Comparison of ENCODE assay signal across 23 cellular contexts in the genomic region with DNA sequence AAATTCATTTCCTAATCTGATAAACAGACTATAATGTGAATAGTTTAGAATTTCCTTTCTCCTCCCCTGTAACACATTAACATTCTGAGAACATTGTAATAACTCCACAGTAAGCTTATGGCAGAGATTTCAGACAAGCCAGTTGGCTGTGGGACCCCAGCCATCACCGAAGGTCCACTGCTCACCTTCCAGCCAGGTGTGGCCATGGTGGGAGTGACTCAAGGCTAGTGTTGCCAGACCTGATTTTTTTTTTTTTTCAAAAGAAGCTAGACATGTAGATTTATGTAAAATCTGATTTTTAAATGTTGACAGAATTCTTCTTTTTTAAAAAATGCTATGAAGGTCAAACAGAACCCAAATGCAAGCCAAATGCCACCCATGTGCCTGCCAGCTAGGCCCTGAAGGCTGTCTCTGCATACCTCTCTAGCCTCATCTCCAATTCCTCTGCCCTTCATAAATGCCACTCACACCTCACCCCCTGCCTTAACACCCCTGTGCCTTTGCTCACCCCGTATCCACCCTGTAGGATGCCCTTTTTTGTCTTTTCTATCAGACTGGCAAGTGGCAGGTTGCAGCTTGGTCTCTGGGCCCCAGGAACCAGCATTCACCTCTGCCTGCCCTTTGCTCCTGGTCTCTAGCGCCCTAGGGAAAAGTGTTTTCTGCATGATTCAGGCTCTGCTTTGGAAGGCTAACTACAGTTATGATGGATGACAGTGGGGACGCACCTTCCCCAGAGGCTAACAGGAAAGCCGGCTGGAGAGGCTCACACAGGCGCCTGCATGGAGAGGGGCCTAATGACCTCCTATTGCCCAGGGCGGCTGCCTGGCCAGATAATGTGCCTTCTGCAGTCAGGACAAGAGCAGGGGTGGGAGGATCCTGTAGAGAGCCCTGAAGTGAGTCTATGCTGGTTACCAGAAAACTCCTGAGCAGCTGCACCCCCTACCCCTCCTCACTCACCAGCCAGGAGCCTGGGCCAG. TPM values are rescaled to one million over a fixed set of nuclear protein-coding genes. Genes with fewer than 3 reads are reported as not detected.
DNase-seq lines count a peak whose midpoint lies in the region; ATAC-seq, FAIRE-seq and TF ChIP-seq lines count a peak whose summit lies in the region.
"Had no signal": no experiment of that assay in that cellular context is flagged by ENCODE, and none has a peak within 500 bp of the region (broad histone marks: within the 10 kb centered on the region; RNA-seq: fewer than 3 reads in every experiment).

No MANE protein-coding gene starts in this region.

- H3K9ac ChIP-seq in BLaER1, result no peak overlapping the region

- no peaks in the 10 kb centered on the region for H4K20me1 ChIP-seq in BLaER1

- no peak for TF ChIP-seq CTCF in epithelial cell of esophagus (IDR thresholded peaks at IDR 0.05; ENCODE audit: insufficient read depth, low read depth, low read length, missing control alignments)
- no peak for TF ChIP-seq CTCF in pancreas (IDR thresholded peaks at IDR 0.05)

- H3K4me1 ChIP-seq in BLaER1, result peaks cover 20% of the 10 kb centered on the region
- H3K4me1 ChIP-seq in pancreas, result peaks cover 10 to 26% (median 14%) of the 10 kb centered on the region in 3 donors
- H3K4me1 ChIP-seq: left ventricle myocardium inferior, vagina had no signal

- H3K36me3 ChIP-seq in BLaER1 (no peaks in the 10 kb centered on the region), pancreas (no peaks in the 10 kb centered on the region)
- H3K36me3 ChIP-seq: left ventricle myocardium inferior, suprapubic skin, vagina had no signal

- H3K27me3 ChIP-seq in BLaER1 (no peaks in the 10 kb centered on the region), pancreas (no peaks in the 10 kb centered on the region)
- H3K27me3 ChIP-seq: suprapubic skin, vagina had no signal

- ATAC-seq in pancreas, result peak in 3 of 4 donors; percentile 33 to 53 (median 41)

- H3K4me3 ChIP-seq in BLaER1, result no peak overlapping the region
- no peak overlapping the region for H3K4me3 ChIP-seq in epithelial cell of esophagus (ENCODE audit: low read length)
- H3K4me3 ChIP-seq in pancreas, result no peak overlapping the region
- H3K4me3 ChIP-seq: left ventricle myocardium inferior, suprapubic skin, vagina had no signal

- FAIRE-seq in pancreas (lab: Jason Lieb, UNC), result no peak

- peak overlapping the region; percentile 60 for H3K4me2 ChIP-seq in BLaER1

- no peaks in the 10 kb centered on the region for H3K9me3 ChIP-seq in BLaER1
- H3K9me3 ChIP-seq in pancreas, result no peaks in the 10 kb centered on the region
- H3K9me3 ChIP-seq: left ventricle myocardium inferior, suprapubic skin, vagina had no signal

- no peak overlapping the region for H3K27ac ChIP-seq in BLaER1
- H3K27ac ChIP-seq in pancreas, result peak overlapping the region in 1 of 4 donors; percentile 68
- H3K27ac ChIP-seq: left ventricle myocardium inferior, suprapubic skin, vagina had no signal

- intact Hi-C loops in pancreas (cut with DNase I), result no loop called here
- intact Hi-C loops in posterior cingulate gyrus (cut with DNase I), result no loop called here

- 49 to 53% methylated on average over 7 of the region's 7 CpGs for WGBS in pancreas, 2 donors

- DNase-seq in M059J (ENCODE audit: low read depth) (peak; percentile 96), epithelial cell of esophagus (ENCODE audit: low read depth) (peak; percentile 74), pancreas (no peak), NCI-H774 (lab: John Stamatoyannopoulos, UW) (no peak), NCI-H748 (lab: John Stamatoyannopoulos, UW; ENCODE audit: unreplicated experiment) (no peak), posterior cingulate gyrus (no peak), GM19238 (ENCODE audit: insufficient read length, low spot score) (no peak)
- DNase-seq: activated CD4-positive, alpha-beta T cell treated with anti-CD3 and anti-CD28 coated beads for 1 hour; activated CD8-positive, alpha-beta memory T cell treated with anti-CD3 and anti-CD28 coated beads for 24 hours; activated naive CD4-positive, alpha-beta T cell treated with anti-CD3 and anti-CD28 coated beads, Interleukin-2, amount 50 U/mL, for 16 hours; activated T-cell treated with anti-CD3 and anti-CD28 coated beads, Interleukin-2, amount 50 U/mL, for 24 hours; caudate nucleus; CD4-positive, alpha-beta T cell; dermis blood vessel endothelial cell; left ventricle myocardium inferior; NCI-H1105; NCI-H2081 treated with DMSO at 0.1 percent for 48 hours; NK-92 treated with Interleukin-12 subunit alpha and Interleukin-12 subunit beta, amount 100 ng/mL, for 24 hours had no signal

RNA-seq across cellular contexts. Expression of a gene that starts 11.4 kb away (rescaled TPM):
- 21.4 and 27.2 TPM in 2 replicates for total RNA-seq in M059J (2014; rRNA removed; shearing (Covaris generic))
- 10 to 100 TPM in 2 of 6 donors, 1 to 10 TPM in 4; 7.1 to 12.5 (median 9.1) TPM for total RNA-seq in pancreas
- 1 to 10 TPM; 2.4 to 4.6 TPM for polyA plus RNA-seq in pancreas
- total RNA-seq: CD4-positive, alpha-beta T cell; dermis blood vessel endothelial cell; fibroblast of villous mesenchyme; natural killer cell treated with Interleukin-12 subunit alpha and Interleukin-12 subunit beta and Interleukin-15 and Interleukin-18, amount 100 ng/mL, for 72 hours had no signal

Comparison
In these comparisons a context has a peak if more than half of its experiments do, and no peak if none do; other contexts are left out.
1. DNase-seq: peak in M059J (single experiment) and epithelial cell of esophagus (single experiment); none in pancreas (0 of 6), NCI-H774 (single experiment), NCI-H748 (single experiment), posterior cingulate gyrus (0 of 10) and GM19238 (single experiment).